In genomic region chr14:80809663-80810062, GRCh38 we compare ENCODE assay signal across 19 cellular contexts.
DNase-seq lines count a peak whose midpoint lies in the region; ATAC-seq and TF ChIP-seq lines count a peak whose summit lies in the region.
"Had no signal": no experiment of that assay in that cellular context is flagged by ENCODE, and none has a peak within 500 bp of the region (broad histone marks: within the 10 kb centered on the region; RNA-seq: fewer than 3 reads in every experiment).

No MANE protein-coding gene starts in this region.

- H3K4me3 Mint-ChIP-seq in activated naive CD8-positive, alpha-beta T cell, result peak overlapping the region; percentile 33
- H3K4me3 Mint-ChIP-seq in activated naive CD8-positive, alpha-beta T cell treated with anti-CD3 and anti-CD28 coated beads for 36 hours, result no peak overlapping the region
- H3K4me3 Mint-ChIP-seq in activated T-helper 17 cell treated with anti-CD3 and anti-CD28 coated beads, Interleukin-2, amount 50 U/mL, for 72 hours, result no peak overlapping the region
- H3K4me3 Mint-ChIP-seq in stimulated activated memory B cell treated with anti-CD40 and anti-IgM and Interleukin-4, amounts not matched to agents 10 μg/mL and 1 μg/mL and 100 μg/mL, for 72 hours, result no peak overlapping the region

- TF ChIP-seq CTCF in NB4 (IDR thresholded peaks at IDR 0.05; ENCODE audit: low read depth, low read length), result no peak

- peaks cover 22% of the 10 kb centered on the region for H3K9me3 Mint-ChIP-seq in activated naive CD8-positive, alpha-beta T cell (ENCODE audit: low read depth)
- peaks cover 26% of the 10 kb centered on the region for H3K9me3 Mint-ChIP-seq in activated naive CD8-positive, alpha-beta T cell treated with anti-CD3 and anti-CD28 coated beads for 36 hours
- H3K9me3 Mint-ChIP-seq in activated T-helper 17 cell treated with anti-CD3 and anti-CD28 coated beads, Interleukin-2, amount 50 U/mL, for 72 hours, result peaks cover 23% of the 10 kb centered on the region
- peaks cover 28% of the 10 kb centered on the region for H3K9me3 Mint-ChIP-seq in stimulated activated memory B cell treated with anti-CD40 and anti-IgM and Interleukin-4, amounts not matched to agents 10 μg/mL and 1 μg/mL and 100 μg/mL, for 72 hours

- DNase-seq in activated naive CD8-positive, alpha-beta T cell treated with anti-CD3 and anti-CD28 coated beads for 36 hours, result no peak
- peak; percentile 35 for DNase-seq in NB4 (ENCODE audit: low read depth)
- no peak for DNase-seq in AG08395 (ENCODE audit: low spot score)
- DNase-seq: AML-193, Caco-2, GM23248, HCEC 1CT, Karpas-422, NCI-H1417 treated with DMSO at 0.1 percent for 48 hours, NCI-H1930, NCI-H2171, NCI-H446 treated with DMSO at 0.1 percent for 48 hours, RPMI8226, SIG-M5 had no signal

- no peak overlapping the region for H3K27ac Mint-ChIP-seq in activated naive CD8-positive, alpha-beta T cell
- no peak overlapping the region for H3K27ac Mint-ChIP-seq in activated naive CD8-positive, alpha-beta T cell treated with anti-CD3 and anti-CD28 coated beads for 36 hours
- H3K27ac Mint-ChIP-seq in activated T-helper 17 cell treated with anti-CD3 and anti-CD28 coated beads, Interleukin-2, amount 50 U/mL, for 72 hours, result no peak overlapping the region
- no peak overlapping the region for H3K27ac Mint-ChIP-seq in stimulated activated memory B cell treated with anti-CD40 and anti-IgM and Interleukin-4, amounts not matched to agents 10 μg/mL and 1 μg/mL and 100 μg/mL, for 72 hours

- H3K4me1 Mint-ChIP-seq in activated naive CD8-positive, alpha-beta T cell (ENCODE audit: low read depth), result no peaks in the 10 kb centered on the region
- H3K4me1 Mint-ChIP-seq in activated naive CD8-positive, alpha-beta T cell treated with anti-CD3 and anti-CD28 coated beads for 36 hours, result no peaks in the 10 kb centered on the region
- no peaks in the 10 kb centered on the region for H3K4me1 Mint-ChIP-seq in activated T-helper 17 cell treated with anti-CD3 and anti-CD28 coated beads, Interleukin-2, amount 50 U/mL, for 72 hours
- no peaks in the 10 kb centered on the region for H3K4me1 Mint-ChIP-seq in stimulated activated memory B cell treated with anti-CD40 and anti-IgM and Interleukin-4, amounts not matched to agents 10 μg/mL and 1 μg/mL and 100 μg/mL, for 72 hours

- no peak for TF ChIP-seq POLR2A in NB4 (IDR thresholded peaks at IDR 0.05; ENCODE audit: extremely low read depth, insufficient read length)

- peaks cover 22% of the 10 kb centered on the region for H3K36me3 Mint-ChIP-seq in activated naive CD8-positive, alpha-beta T cell
- H3K36me3 Mint-ChIP-seq in activated naive CD8-positive, alpha-beta T cell treated with anti-CD3 and anti-CD28 coated beads for 36 hours, result peaks cover 27% of the 10 kb centered on the region
- H3K36me3 Mint-ChIP-seq in activated T-helper 17 cell treated with anti-CD3 and anti-CD28 coated beads, Interleukin-2, amount 50 U/mL, for 72 hours (ENCODE audit: low read depth), result peaks cover 13% of the 10 kb centered on the region
- H3K36me3 Mint-ChIP-seq in stimulated activated memory B cell treated with anti-CD40 and anti-IgM and Interleukin-4, amounts not matched to agents 10 μg/mL and 1 μg/mL and 100 μg/mL, for 72 hours, result peaks cover 30% of the 10 kb centered on the region

- H3K4me3 ChIP-seq in NB4 (ENCODE audit: low read depth, low read length), result no peak overlapping the region
- H3K4me3 ChIP-seq: GM23248 had no signal

- H3K27me3 Mint-ChIP-seq in activated naive CD8-positive, alpha-beta T cell, result no peaks in the 10 kb centered on the region
- H3K27me3 Mint-ChIP-seq in activated naive CD8-positive, alpha-beta T cell treated with anti-CD3 and anti-CD28 coated beads for 36 hours, result no peaks in the 10 kb centered on the region
- no peaks in the 10 kb centered on the region for H3K27me3 Mint-ChIP-seq in activated T-helper 17 cell treated with anti-CD3 and anti-CD28 coated beads, Interleukin-2, amount 50 U/mL, for 72 hours
- H3K27me3 Mint-ChIP-seq in stimulated activated memory B cell treated with anti-CD40 and anti-IgM and Interleukin-4, amounts not matched to agents 10 μg/mL and 1 μg/mL and 100 μg/mL, for 72 hours, result no peaks in the 10 kb centered on the region

- ATAC-seq in HG03097 (IDR thresholded peaks at IDR 0.05; ENCODE audit: low FRiP score, unreplicated experiment), result peak; percentile 67
- no peak for ATAC-seq in activated T-helper 17 cell treated with anti-CD3 and anti-CD28 coated beads, Interleukin-2, amount 50 U/mL, for 72 hours (replicated peaks)
- ATAC-seq in stimulated activated memory B cell treated with anti-CD40 and anti-IgM and Interleukin-4, amounts not matched to agents 10 μg/mL and 1 μg/mL and 100 μg/mL, for 72 hours, result no peak
- ATAC-seq: HepG2 had no signal
